8 cellular contexts compared by ENCODE assay signal in the genomic region with DNA sequence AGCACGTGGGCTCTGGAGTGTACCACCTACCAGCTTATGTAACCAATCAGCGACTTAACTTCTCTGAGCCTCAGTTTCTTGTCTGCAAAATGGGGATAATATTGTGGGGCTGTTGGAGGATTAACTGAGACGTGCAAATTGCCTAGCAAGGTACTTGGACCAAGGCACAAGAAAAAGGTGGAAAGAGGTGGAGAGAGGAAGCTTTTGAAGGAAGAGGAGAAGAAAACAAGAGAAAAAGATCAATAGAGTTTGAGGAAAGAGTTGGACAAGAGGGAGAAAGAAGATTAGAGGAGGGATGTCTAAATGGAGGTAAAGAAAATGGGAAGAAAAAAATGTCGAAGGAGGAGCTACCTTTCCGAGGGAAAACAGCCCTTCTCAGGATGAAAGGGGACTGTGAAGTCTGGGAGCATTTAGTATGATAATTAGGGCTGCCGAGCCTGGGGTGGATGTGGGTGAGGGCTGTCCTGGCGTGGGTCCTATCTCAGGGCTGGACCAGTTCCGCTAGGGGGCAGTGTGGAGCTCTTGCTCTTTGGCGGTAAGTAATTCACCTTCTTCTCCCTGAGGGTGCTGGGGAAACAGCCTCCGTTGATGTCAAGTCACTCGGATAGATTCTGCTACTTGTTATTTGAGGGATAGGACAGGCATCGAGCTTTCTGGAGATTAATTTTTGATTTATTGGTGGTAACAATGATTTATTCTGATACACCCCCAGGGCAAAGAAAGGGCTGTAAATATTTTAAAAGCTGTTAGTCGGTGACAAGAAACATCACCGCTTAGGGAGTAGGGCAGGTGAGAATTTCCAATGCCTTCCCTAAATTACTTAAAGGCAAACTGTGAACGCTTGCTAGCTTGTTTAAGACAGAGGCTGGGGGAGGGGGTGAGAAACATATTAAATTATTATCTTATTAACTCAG.
DNase-seq lines count a peak whose midpoint lies in the region; ATAC-seq, FAIRE-seq and TF ChIP-seq lines count a peak whose summit lies in the region.

No MANE protein-coding gene starts in this region.

- ATAC-seq in GM19395 (IDR thresholded peaks at IDR 0.05; ENCODE audit: unreplicated experiment) (no peak), GM19324 (IDR thresholded peaks at IDR 0.05; ENCODE audit: low FRiP score, unreplicated experiment) (no peak)

- no peak for FAIRE-seq in kidney (lab: Jason Lieb, UNC)

- intact Hi-C loops in kidney (cut with DNase I) = no loop called here

- H3K4me1 ChIP-seq in kidney (ENCODE audit: control insufficient read depth in 1 of 2, insufficient read depth in 1 of 2, low read depth in 1 of 2, low read length in 2 of 2) = no peaks in the 10 kb centered on the region

- H3K36me3 ChIP-seq in brain microvascular endothelial cell (replicated peaks) (no peaks in the 10 kb centered on the region), kidney (ENCODE audit: control insufficient read depth in 1 of 2, insufficient read depth in 2 of 2, low read length in 2 of 2) (no peaks in the 10 kb centered on the region)

- H3K9me3 ChIP-seq in kidney (ENCODE audit: control insufficient read depth in 1 of 2, low read length in 2 of 2) = no peaks in the 10 kb centered on the region

- in situ Hi-C loops in brain microvascular endothelial cell (cut with HindIII; ENCODE audit: low pct_ligation_motif_present, low sequenced_read_pairs) = no loop called here

- DNase-seq in NCI-H1436 (lab: John Stamatoyannopoulos, UW) (peak; percentile 89), UCSD-AML1 (lab: John Stamatoyannopoulos, UW; ENCODE audit: unreplicated experiment) (peak; percentile 65), brain microvascular endothelial cell (peak; percentile 33), kidney (peak; percentile 81)
- DNase-seq in stimulated activated CD4-positive, alpha-beta T cell treated with anti-CD3 and anti-CD28 coated beads, Interleukin-1b, Interleukin-23, amount 100 ng/mL, for 4 hours (ENCODE audit: low read depth in 2 of 2) = peak; percentile 79 to 82

- no peaks in the 10 kb centered on the region for H3K27me3 ChIP-seq in brain microvascular endothelial cell (replicated peaks)

- H3K27ac ChIP-seq in brain microvascular endothelial cell = no peak overlapping the region
- H3K27ac ChIP-seq in kidney (ENCODE audit: low read depth in 2 of 2, low read length in 2 of 2) = no peak overlapping the region

- no peak overlapping the region for H3K9ac ChIP-seq in kidney (ENCODE audit: low read length in 2 of 2)

- H3K4me3 ChIP-seq in brain microvascular endothelial cell (ENCODE audit: low read depth, low read length) = no peak overlapping the region
- H3K4me3 ChIP-seq in kidney (ENCODE audit: low read length in 2 of 2) = no peak overlapping the region

- TF ChIP-seq CTCF in GM12873 (IDR thresholded peaks at IDR 0.05; ENCODE audit: insufficient read depth, low read depth, low read length, missing control alignments) = peak; percentile 91
- TF ChIP-seq CTCF in brain microvascular endothelial cell (IDR thresholded peaks at IDR 0.05; ENCODE audit: low read depth, low read length, missing control alignments) = peak; percentile 92
- TF ChIP-seq CTCF in kidney (IDR thresholded peaks at IDR 0.05; ENCODE audit: borderline replicate concordance, extremely low read depth, insufficient read depth) = peak; percentile 72

Comparison
In these comparisons a context has a peak if more than half of its experiments do, and no peak if none do; other contexts are left out.
1. DNase-seq: peak in every context shown above with its lines; median percentile 89 in NCI-H1436; 81 in kidney; 80 in stimulated activated CD4-positive, alpha-beta T cell treated with anti-CD3 and anti-CD28 coated beads, Interleukin-1b, Interleukin-23, amount 100 ng/mL, for 4 hours; 65 in UCSD-AML1; 33 in brain microvascular endothelial cell.